ENCODE assay signal across 11 cellular contexts in the genomic region with DNA sequence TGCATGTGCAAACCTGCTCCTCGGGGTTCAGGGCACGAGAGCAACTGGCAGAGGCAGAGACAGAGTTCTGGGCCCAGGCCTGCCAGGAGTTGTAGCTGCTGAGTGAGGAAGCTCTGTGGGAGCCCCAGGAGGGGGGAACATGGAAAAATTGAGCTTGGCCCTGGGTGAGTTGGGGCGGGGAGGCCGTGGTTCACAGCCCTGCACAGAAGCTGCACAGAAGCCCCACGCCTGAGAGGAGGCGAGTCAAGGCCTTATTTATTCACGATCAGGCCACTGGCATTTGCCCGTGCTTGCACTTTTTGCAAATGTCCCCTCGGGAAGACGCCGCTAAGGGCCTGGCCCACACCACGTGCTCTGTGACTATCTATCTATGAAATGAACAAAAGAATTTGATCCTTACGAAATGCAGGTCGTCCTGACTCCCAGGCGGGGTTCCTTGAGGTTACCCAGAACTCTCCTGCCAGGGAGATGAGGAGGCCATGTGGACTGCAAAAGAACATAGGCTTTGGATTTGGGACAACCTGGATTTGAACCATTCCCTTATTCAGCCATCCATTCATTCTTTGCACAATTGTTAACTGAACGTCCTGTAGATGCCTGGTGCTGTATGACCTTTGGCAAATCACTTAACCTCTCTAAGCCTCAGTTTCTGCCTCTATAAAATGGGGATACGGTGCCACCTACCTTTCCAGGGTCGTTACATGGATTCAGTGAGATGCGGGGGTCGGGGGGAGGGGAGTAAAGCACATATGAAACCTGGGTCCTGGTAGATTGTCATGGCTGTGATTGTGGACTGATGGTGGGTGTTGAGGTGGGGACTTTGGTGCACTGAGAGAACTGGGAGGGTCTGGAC. TPM values are rescaled to one million over a fixed set of nuclear protein-coding genes. Genes with fewer than 3 reads are reported as not detected.
A peak's percentile ranks its signal among the peaks of the same experiment; 100 is the strongest.
DNase-seq lines count a peak whose midpoint lies in the region; ATAC-seq and TF ChIP-seq lines count a peak whose summit lies in the region.
"Had no signal": no experiment of that assay in that cellular context is flagged by ENCODE, and none has a peak within 500 bp of the region (broad histone marks: within the 10 kb centered on the region; RNA-seq: fewer than 3 reads in every experiment).

No MANE protein-coding gene starts in this region.

- H3K9me3 ChIP-seq in heart right ventricle, result no peaks in the 10 kb centered on the region

- intact Hi-C loops in heart right ventricle (cut with DNase I), result no loop called here

- ATAC-seq in heart right ventricle (peak in 7 of 8 donors; percentile 15 to 34 (median 27)), GM19395 (IDR thresholded peaks at IDR 0.05; ENCODE audit: unreplicated experiment) (no peak)
- ATAC-seq: activated naive CD4-positive, alpha-beta T cell treated with anti-CD3 and anti-CD28 coated beads, Interleukin-2, amount 50 U/mL, for 72 hours had no signal

- H3K27me3 ChIP-seq in heart right ventricle (no peaks in the 10 kb centered on the region), rectal smooth muscle tissue (ENCODE audit: control insufficient read depth, insufficient read depth, low read length) (no peaks in the 10 kb centered on the region)
- H3K27me3 ChIP-seq: dorsolateral prefrontal cortex had no signal

- H3K9ac ChIP-seq in rectal smooth muscle tissue (ENCODE audit: low read length), result no peak overlapping the region

- H3K27ac ChIP-seq in heart right ventricle, result peak overlapping the region in 4 of 10 donors; percentile 5 to 37 (median 23)
- peak overlapping the region; percentile 69 for H3K27ac ChIP-seq in rectal smooth muscle tissue (ENCODE audit: low read depth, low read length)

- peaks cover 0 to 7% (median 0%) of the 10 kb centered on the region in 9 donors for H3K36me3 ChIP-seq in heart right ventricle
- no peaks in the 10 kb centered on the region for H3K36me3 ChIP-seq in rectal smooth muscle tissue (ENCODE audit: control insufficient read depth, insufficient read depth, low read length)

- 61 to 68% methylated on average over 20 of the region's 20 CpGs for WGBS in heart right ventricle, 2 donors

- peak; percentile 56 for DNase-seq in Caki2 (ENCODE audit: low read depth)
- peak; percentile 38 for DNase-seq in astrocyte of the spinal cord (ENCODE audit: low read depth, low spot score)
- DNase-seq in heart right ventricle, result peak in 1 of 2 donors; percentile 38
- no peak for DNase-seq in stimulated activated naive CD4-positive, alpha-beta T cell (lab: John Stamatoyannopoulos, UW)
- DNase-seq in NOMO-1 (lab: John Stamatoyannopoulos, UW; ENCODE audit: unreplicated experiment in 2 of 2), result no peak
- DNase-seq in T-helper 2 cell, result no peak
- DNase-seq: dorsolateral prefrontal cortex, OCI-M1 had no signal

- H3K4me1 ChIP-seq in heart right ventricle (peaks cover 18 to 81% (median 49%) of the 10 kb centered on the region in 9 donors), rectal smooth muscle tissue (ENCODE audit: control insufficient read depth, insufficient read depth, low read length) (peaks cover 35% of the 10 kb centered on the region)

- TF ChIP-seq CTCF in astrocyte of the spinal cord (IDR thresholded peaks at IDR 0.05; ENCODE audit: low read depth, low read length) (no peak), heart right ventricle (IDR thresholded peaks at IDR 0.05) (no peak)

- H3K4me3 ChIP-seq in astrocyte of the spinal cord (ENCODE audit: low read depth, low read length) (no peak overlapping the region), heart right ventricle (no peak overlapping the region), rectal smooth muscle tissue (ENCODE audit: low read length) (no peak overlapping the region)
- H3K4me3 ChIP-seq: dorsolateral prefrontal cortex had no signal

- in situ Hi-C loops in Caki2 (cut with HindIII; ENCODE audit: low pct_unique_long_range_greater_than_20kb, low sequenced_read_pairs), result no loop called here
- in situ Hi-C loops in astrocyte of the spinal cord (cut with HindIII; ENCODE audit: low sequenced_read_pairs), result no loop called here

RNA-seq across cellular contexts. Expression of gene COL27A1, which starts 17.9 kb away (rescaled TPM):
- total RNA-seq in Caki2 (2014; rRNA removed; shearing (Covaris generic); ENCODE audit: low replicate concordance), result 3.1 and 3.4 TPM in 2 replicates
- total RNA-seq in heart right ventricle, result 10 to 100 TPM in 2 of 10 donors, 1 to 10 TPM in 8; 4.1 to 11.5 (median 5.1) TPM
- polyA plus RNA-seq in heart right ventricle, result 10 to 100 TPM in 1 of 2 donors, 1 to 10 TPM in 1; 3.1 to 35.8 TPM

Comparison
In these comparisons a context has a peak if more than half of its experiments do, and no peak if none do; other contexts are left out.
1. DNase-seq: peak in Caki2 (single experiment) and astrocyte of the spinal cord (single experiment); none in stimulated activated naive CD4-positive, alpha-beta T cell (0 of 6), NOMO-1 (0 of 2) and T-helper 2 cell (0 of 5).